Comparison of ENCODE assay signal across 17 cellular contexts in genomic region chr6:139641412-139641811, GRCh38.
"Had no signal": no experiment of that assay in that cellular context is flagged by ENCODE, and none has a peak within 500 bp of the region (broad histone marks: within the 10 kb centered on the region; RNA-seq: fewer than 3 reads in every experiment).

No MANE protein-coding gene starts in this region.

- H3K27me3 ChIP-seq: gastrocnemius medialis, heart left ventricle, suprapubic skin had no signal

- H3K9me3 ChIP-seq: gastrocnemius medialis, prostate gland, suprapubic skin had no signal

- H3K36me3 ChIP-seq: gastrocnemius medialis, heart left ventricle, prostate gland, suprapubic skin had no signal

- FAIRE-seq: small intestine had no signal

- DNase-seq: activated CD4-positive, alpha-beta T cell treated with anti-CD3 and anti-CD28 coated beads for 1 hour; activated CD4-positive, alpha-beta T cell treated with anti-CD3 and anti-CD28 coated beads, Interleukin-2, amount 50 U/mL, for 4 hours; activated naive CD4-positive, alpha-beta T cell treated with Interleukin-2 at 50 U/mL for 16 hours; anterior cingulate cortex; effector memory CD8-positive, alpha-beta T cell; gastrocnemius medialis; heart left ventricle; left cardiac atrium; right cardiac atrium; small intestine; stimulated activated CD4-positive, alpha-beta T cell treated with anti-CD3 and anti-CD28 coated beads, Interleukin-4, amount 100 ng/mL, for 4 hours; trophoblast cell had no signal

- H3K27ac ChIP-seq: epithelial cell of prostate, gastrocnemius medialis, prostate gland, suprapubic skin, VCaP had no signal

- H3K4me3 ChIP-seq: gastrocnemius medialis, heart left ventricle, lung, prostate gland, suprapubic skin had no signal

- H3K4me1 ChIP-seq: prostate gland had no signal
